In genomic region chr16:75131081-75131480, GRCh38 we compare ENCODE assay signal across 31 cellular contexts. TPM values are rescaled to one million over a fixed set of nuclear protein-coding genes. Genes with fewer than 3 reads are reported as not detected.
"Had no signal": no experiment of that assay in that cellular context is flagged by ENCODE, and none has a peak within 500 bp of the region (broad histone marks: within the 10 kb centered on the region; RNA-seq: fewer than 3 reads in every experiment).

No MANE protein-coding gene starts in this region.

- H3K36me3 Mint-ChIP-seq: natural killer cell treated with Interleukin-12 subunit alpha and Interleukin-12 subunit beta and Interleukin-15 and Interleukin-18, amount 100 ng/mL, for 72 hours; stimulated activated effector memory CD8-positive, alpha-beta T cell treated with anti-CD3 and anti-CD28 coated beads, Interleukin-12 subunit alpha, Interleukin-12 subunit beta, amount 100 ng/mL, for 72 hours had no signal

- DNase-seq: activated CD4-positive, alpha-beta memory T cell treated with anti-CD3 and anti-CD28 coated beads for 36 hours; activated CD4-positive, alpha-beta T cell treated with anti-CD3 and anti-CD28 coated beads for 48 hours; activated CD4-positive, CD25-positive, alpha-beta regulatory T cell; activated CD8-positive, alpha-beta memory T cell treated with anti-CD3 and anti-CD28 coated beads, Interleukin-2, amount 50 U/mL, for 4 hours; activated effector memory CD4-positive, alpha-beta T cell treated with anti-CD3 and anti-CD28 coated beads, Interleukin-2, amount 50 U/mL, for 16 hours; activated naive CD4-positive, alpha-beta T cell treated with anti-CD3 and anti-CD28 coated beads for 36 hours; activated T-cell treated with anti-CD3 and anti-CD28 coated beads, Interleukin-2, amount 50 U/mL, for 1 hour; amniotic stem cell; caudate nucleus; foreskin keratinocyte; heart right ventricle; left lung; lower lobe of right lung; mesenchymal stem cell; pancreas; retina; stimulated activated CD4-positive, alpha-beta T cell treated with anti-CD3 and anti-CD28 coated beads, Interleukin-12 subunit alpha, Interleukin-12 subunit beta, amount 100 ng/mL, for 4 hours; stimulated activated CD4-positive, alpha-beta T cell treated with anti-CD3 and anti-CD28 coated beads, Interleukin-4, amount 100 ng/mL, for 1 hour; T-helper 1 cell; upper lobe of right lung had no signal

- H3K9me3 Mint-ChIP-seq: natural killer cell treated with Interleukin-12 subunit alpha and Interleukin-12 subunit beta and Interleukin-15 and Interleukin-18, amount 100 ng/mL, for 72 hours; stimulated activated effector memory CD8-positive, alpha-beta T cell treated with anti-CD3 and anti-CD28 coated beads, Interleukin-12 subunit alpha, Interleukin-12 subunit beta, amount 100 ng/mL, for 72 hours had no signal

- H3K27ac Mint-ChIP-seq: activated CD4-positive, alpha-beta memory T cell treated with anti-CD3 and anti-CD28 coated beads for 36 hours; activated naive CD4-positive, alpha-beta T cell treated with anti-CD3 and anti-CD28 coated beads for 36 hours; activated T-helper 1 cell treated with anti-CD3 and anti-CD28 coated beads, Interleukin-12 subunit alpha, Interleukin-12 subunit beta, Interleukin-2, Interleukin-4 antibody, amounts not matched to agents 30 ng/mL and 10 ng/mL and 1 ng/mL, durations not matched to agents 14 hours and 24 hours and 36 hours; natural killer cell treated with Interleukin-12 subunit alpha and Interleukin-12 subunit beta and Interleukin-15 and Interleukin-18, amount 100 ng/mL, for 72 hours; stimulated activated effector memory CD8-positive, alpha-beta T cell treated with anti-CD3 and anti-CD28 coated beads, Interleukin-12 subunit alpha, Interleukin-12 subunit beta, amount 100 ng/mL, for 72 hours; stimulated activated naive CD8-positive, alpha-beta T cell treated with anti-CD3 and anti-CD28 coated beads, Interleukin-15, Interleukin-2, amounts not matched to agents 100 ng/mL and 50 ng/mL, for 24 hours; T-helper 2 cell treated with Interferon-gamma antibody and Interleukin-4, amounts not matched to agents 5 μg/mL and 100 μg/mL, for 36 hours had no signal

- H3K27ac ChIP-seq: esophagus muscularis mucosa, foreskin keratinocyte, heart right ventricle, left lung, lower lobe of right lung, pancreas, prostate gland, skin epidermis, upper lobe of right lung had no signal

- H3K4me1 ChIP-seq: esophagus muscularis mucosa, foreskin keratinocyte, heart right ventricle, pancreas, prostate gland, upper lobe of right lung had no signal

- H3K4me3 Mint-ChIP-seq: activated CD4-positive, alpha-beta memory T cell treated with anti-CD3 and anti-CD28 coated beads for 36 hours; activated naive CD4-positive, alpha-beta T cell treated with anti-CD3 and anti-CD28 coated beads for 36 hours; activated T-helper 1 cell treated with anti-CD3 and anti-CD28 coated beads, Interleukin-12 subunit alpha, Interleukin-12 subunit beta, Interleukin-2, Interleukin-4 antibody, amounts not matched to agents 30 ng/mL and 10 ng/mL and 1 ng/mL, durations not matched to agents 14 hours and 24 hours and 36 hours; natural killer cell treated with Interleukin-12 subunit alpha and Interleukin-12 subunit beta and Interleukin-15 and Interleukin-18, amount 100 ng/mL, for 72 hours; stimulated activated effector memory CD8-positive, alpha-beta T cell treated with anti-CD3 and anti-CD28 coated beads, Interleukin-12 subunit alpha, Interleukin-12 subunit beta, amount 100 ng/mL, for 72 hours; stimulated activated naive CD8-positive, alpha-beta T cell treated with anti-CD3 and anti-CD28 coated beads, Interleukin-15, Interleukin-2, amounts not matched to agents 100 ng/mL and 50 ng/mL, for 24 hours; T-helper 2 cell treated with Interferon-gamma antibody and Interleukin-4, amounts not matched to agents 5 μg/mL and 100 μg/mL, for 36 hours had no signal

- H3K4me3 ChIP-seq: esophagus muscularis mucosa, heart right ventricle, left lung, lower lobe of right lung, pancreas, prostate gland, skin epidermis, upper lobe of right lung had no signal

- FAIRE-seq: astrocyte, islet of Langerhans, pancreas had no signal

- ATAC-seq: foreskin keratinocyte; natural killer cell treated with Interleukin-12 subunit alpha and Interleukin-12 subunit beta and Interleukin-15 and Interleukin-18, amount 100 ng/mL, for 72 hours; pancreas; stimulated activated effector memory CD8-positive, alpha-beta T cell treated with anti-CD3 and anti-CD28 coated beads, Interleukin-12 subunit alpha, Interleukin-12 subunit beta, amount 100 ng/mL, for 72 hours had no signal

- H3K27me3 ChIP-seq: esophagus muscularis mucosa, foreskin keratinocyte, left lung, pancreas, upper lobe of right lung had no signal

- H3K36me3 ChIP-seq: esophagus muscularis mucosa, heart right ventricle, left lung, lower lobe of right lung, pancreas, prostate gland, upper lobe of right lung had no signal

- H3K9me3 ChIP-seq: esophagus muscularis mucosa, pancreas, prostate gland, upper lobe of right lung had no signal

RNA-seq across cellular contexts. Expression of gene LDHD, which starts 14.5 kb away (rescaled TPM):
- total RNA-seq: activated CD8-positive, alpha-beta memory T cell treated with anti-CD3 and anti-CD28 coated beads for 36 hours; astrocyte had no signal
